ENCODE assay signal across 9 cellular contexts in the genomic region with DNA sequence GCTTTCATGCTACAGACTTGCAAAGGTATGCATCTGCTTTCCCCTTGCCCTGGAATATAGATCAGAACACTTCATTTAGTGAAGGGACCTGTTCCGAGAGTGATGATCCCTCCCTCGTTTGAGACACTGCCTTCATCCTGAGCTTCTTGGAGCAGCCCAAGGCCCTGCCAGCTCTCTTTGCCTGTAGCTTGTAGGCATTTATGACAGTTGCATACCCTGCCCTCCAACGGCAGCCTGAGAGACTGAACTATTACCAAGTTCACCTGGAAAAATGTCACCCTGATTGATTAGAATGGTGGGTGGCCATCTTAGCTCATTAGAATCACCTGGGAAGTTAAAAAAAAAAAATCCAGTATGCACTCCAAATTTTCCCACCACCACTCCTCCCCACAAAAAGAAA. TPM values are rescaled to one million over a fixed set of nuclear protein-coding genes. Genes with fewer than 3 reads are reported as not detected.
DNase-seq lines count a peak whose midpoint lies in the region; ATAC-seq and TF ChIP-seq lines count a peak whose summit lies in the region.
"Had no signal": no experiment of that assay in that cellular context is flagged by ENCODE, and none has a peak within 500 bp of the region (broad histone marks: within the 10 kb centered on the region; RNA-seq: fewer than 3 reads in every experiment).

No MANE protein-coding gene starts in this region.

- no peak overlapping the region for H2AFZ ChIP-seq in SK-N-SH (ENCODE audit: low read depth)

- no peak overlapping the region for H3K27ac Mint-ChIP-seq in activated T-helper 1 cell treated with anti-CD3 and anti-CD28 coated beads, Interleukin-12 subunit alpha, Interleukin-12 subunit beta, Interleukin-2, Interleukin-4 antibody, amounts not matched to agents 30 ng/mL and 10 ng/mL and 1 ng/mL, durations not matched to agents 14 hours and 24 hours and 36 hours

- peaks cover 58% of the 10 kb centered on the region for H3K27me3 Mint-ChIP-seq in activated T-helper 1 cell treated with anti-CD3 and anti-CD28 coated beads, Interleukin-12 subunit alpha, Interleukin-12 subunit beta, Interleukin-2, Interleukin-4 antibody, amounts not matched to agents 30 ng/mL and 10 ng/mL and 1 ng/mL, durations not matched to agents 14 hours and 24 hours and 36 hours (ENCODE audit: insufficient read depth)

- H3K36me3 ChIP-seq in SK-N-SH (replicated peaks in 1 of 2; ENCODE audit: control insufficient read depth in 1 of 2, insufficient read depth in 2 of 2, low read length in 1 of 2) (no peaks in the 10 kb centered on the region), iPS-20b (ENCODE audit: insufficient read depth, low read depth, low read length) (no peaks in the 10 kb centered on the region), stomach (no peaks in the 10 kb centered on the region)
- H3K36me3 ChIP-seq: pancreas had no signal

- intact Hi-C loops in activated T-helper 1 cell treated with anti-CD3 and anti-CD28 coated beads, Interleukin-12 subunit alpha, Interleukin-12 subunit beta, Interleukin-2, Interleukin-4 antibody, amounts not matched to agents 30 ng/mL and 10 ng/mL and 1 ng/mL, durations not matched to agents 14 hours and 24 hours and 36 hours (cut with micrococcal nuclease) = loop anchor here (5.0 kb wide), 1 partner anchor 54 kb away; a partner anchor contains a TSS
- intact Hi-C loops in stomach (cut with DNase I; ENCODE audit: low total_unique reads) = no loop called here

- H3K4me3 ChIP-seq in SK-N-SH (ENCODE audit: low read depth in 2 of 2, low read length in 1 of 2) (peak overlapping the region; percentile 79 to 84; a peak in 2 of 4 replicates), iPS-20b (ENCODE audit: low read length) (peak overlapping the region; percentile 75; the same call in 1 of the 2 replicates), stomach (peak overlapping the region in 1 of 4 donors; percentile 70)

- H3K9ac ChIP-seq in SK-N-SH (no peak overlapping the region), iPS-20b (ENCODE audit: low read depth, low read length) (peak overlapping the region; percentile 46; the same call in 1 of the 2 replicates)

- peaks cover 18% of the 10 kb centered on the region for H3K4me1 Mint-ChIP-seq in activated T-helper 1 cell treated with anti-CD3 and anti-CD28 coated beads, Interleukin-12 subunit alpha, Interleukin-12 subunit beta, Interleukin-2, Interleukin-4 antibody, amounts not matched to agents 30 ng/mL and 10 ng/mL and 1 ng/mL, durations not matched to agents 14 hours and 24 hours and 36 hours (ENCODE audit: low read depth)

- H3F3A ChIP-seq in SK-N-SH (replicated peaks; ENCODE audit: insufficient read depth) = peaks cover 4% of the 10 kb centered on the region

- H3K9me3 ChIP-seq in SK-N-SH (no peaks in the 10 kb centered on the region), iPS-20b (ENCODE audit: insufficient read depth, low read depth, low read length) (no peaks in the 10 kb centered on the region), stomach (no peaks in the 10 kb centered on the region)
- H3K9me3 ChIP-seq: pancreas had no signal

- peak overlapping the region; percentile 99 for H3K4me2 ChIP-seq in SK-N-SH

- 57% methylated on average over 3 of the region's 3 CpGs for WGBS in SK-N-SH (ENCODE audit: low lambda C conversion rate)
- WGBS in stomach, 5 donors = 62 to 74% (median 65%) methylated on average over 3 of the region's 3 CpGs

- CTCF ChIA-PET in SK-N-SH (lab: Yijun Ruan, JAX) = interaction anchor here (1.0 to 5.1 kb wide), 12 partner anchors 11 to 193 kb away, joined by 3 to 44 read pairs (median 6); no protein-coding TSS in a partner anchor

- H3K9me3 Mint-ChIP-seq in activated T-helper 1 cell treated with anti-CD3 and anti-CD28 coated beads, Interleukin-12 subunit alpha, Interleukin-12 subunit beta, Interleukin-2, Interleukin-4 antibody, amounts not matched to agents 30 ng/mL and 10 ng/mL and 1 ng/mL, durations not matched to agents 14 hours and 24 hours and 36 hours = no peaks in the 10 kb centered on the region

- H3K79me2 ChIP-seq in SK-N-SH (ENCODE audit: insufficient read depth) = no peaks in the 10 kb centered on the region

- H3K4me3 Mint-ChIP-seq in activated T-helper 1 cell treated with anti-CD3 and anti-CD28 coated beads, Interleukin-12 subunit alpha, Interleukin-12 subunit beta, Interleukin-2, Interleukin-4 antibody, amounts not matched to agents 30 ng/mL and 10 ng/mL and 1 ng/mL, durations not matched to agents 14 hours and 24 hours and 36 hours = peak overlapping the region; percentile 26

- no peaks in the 10 kb centered on the region for H3K9me2 ChIP-seq in SK-N-SH

- H3K4me1 ChIP-seq in SK-N-SH (ENCODE audit: control insufficient read depth in 1 of 2, insufficient read depth in 2 of 2, low read depth in 1 of 2, low read length in 1 of 2) (peaks cover 0 to 10% of the 10 kb centered on the region in 2 experiments; a peak in 1 of 4 replicates), iPS-20b (ENCODE audit: insufficient read depth, low read length) (peaks cover 6% of the 10 kb centered on the region; the same call in 1 of the 2 replicates), stomach (peaks cover 8 to 28% (median 26%) of the 10 kb centered on the region in 4 donors)
- H3K4me1 ChIP-seq: pancreas had no signal

- no peaks in the 10 kb centered on the region for H4K20me1 ChIP-seq in SK-N-SH (ENCODE audit: insufficient read depth)

- TF ChIP-seq POLR2A in stomach (IDR thresholded peaks at IDR 0.05) = no peak

- TF ChIP-seq RAD21 in SK-N-SH (IDR thresholded peaks at IDR 0.05; ENCODE audit: low read length) = no peak

- POLR2A ChIA-PET in SK-N-SH (lab: Yijun Ruan, JAX) = interaction anchor here (1.0 kb wide), 1 partner anchor 54 kb away, joined by 3 read pairs; no protein-coding TSS in a partner anchor

- TF ChIP-seq CTCF in SK-N-SH (IDR thresholded peaks at IDR 0.05) (no peak), stomach (IDR thresholded peaks at IDR 0.05) (no peak)

- H3K27ac ChIP-seq in SK-N-SH (ENCODE audit: low read depth in 2 of 2, low read length in 1 of 2) = peak overlapping the region in 1 of 2 experiments; percentile 2; a peak in 2 of 4 replicates
- no peak overlapping the region for H3K27ac ChIP-seq in iPS-20b (ENCODE audit: low read length)
- peak overlapping the region in 3 of 5 donors; percentile 17 to 87 (median 74) for H3K27ac ChIP-seq in stomach

- ATAC-seq in SK-N-SH treated with all-trans-retinoic acid at 6 μM for 48 hours (no peak), HG03135 (IDR thresholded peaks at IDR 0.05; ENCODE audit: unreplicated experiment) (no peak)

- no peak for TF ChIP-seq EP300 in SK-N-SH (IDR thresholded peaks at IDR 0.05; ENCODE audit: borderline replicate concordance in 1 of 2, low read depth in 1 of 2, low read length in 1 of 2)
- TF ChIP-seq EP300 in stomach (IDR thresholded peaks at IDR 0.05) = no peak

- no peak for DNase-seq in SK-N-SH
- no peak for DNase-seq in activated T-helper 1 cell treated with anti-CD3 and anti-CD28 coated beads, Interleukin-12 subunit alpha, Interleukin-12 subunit beta, Interleukin-2, Interleukin-4 antibody, amounts not matched to agents 30 ng/mL and 10 ng/mL and 1 ng/mL, durations not matched to agents 14 hours and 24 hours and 36 hours (ENCODE audit: low spot score)
- DNase-seq in stomach = no peak
- no peak for DNase-seq in SIG-M5 treated with dmso at 0.1 percent for 504 hours (lab: John Stamatoyannopoulos, UW; ENCODE audit: unreplicated experiment)
- DNase-seq in OCI-M2 (lab: John Stamatoyannopoulos, UW; ENCODE audit: unreplicated experiment) = no peak

- no peaks in the 10 kb centered on the region for H3K36me3 Mint-ChIP-seq in activated T-helper 1 cell treated with anti-CD3 and anti-CD28 coated beads, Interleukin-12 subunit alpha, Interleukin-12 subunit beta, Interleukin-2, Interleukin-4 antibody, amounts not matched to agents 30 ng/mL and 10 ng/mL and 1 ng/mL, durations not matched to agents 14 hours and 24 hours and 36 hours (ENCODE audit: low read depth)

- H3K27me3 ChIP-seq in SK-N-SH (ENCODE audit: insufficient read depth) (no peaks in the 10 kb centered on the region), iPS-20b (ENCODE audit: insufficient read depth, low read length) (peaks cover 59% of the 10 kb centered on the region), stomach (peaks cover 0 to 26% (median 0%) of the 10 kb centered on the region in 3 donors)
- H3K27me3 ChIP-seq: pancreas had no signal

TF ChIP-seq in SK-N-SH, 30 proteins besides CTCF, POLR2A, EP300 and RAD21 (continues in another document):
- TF ChIP-seq, protein P1, sequence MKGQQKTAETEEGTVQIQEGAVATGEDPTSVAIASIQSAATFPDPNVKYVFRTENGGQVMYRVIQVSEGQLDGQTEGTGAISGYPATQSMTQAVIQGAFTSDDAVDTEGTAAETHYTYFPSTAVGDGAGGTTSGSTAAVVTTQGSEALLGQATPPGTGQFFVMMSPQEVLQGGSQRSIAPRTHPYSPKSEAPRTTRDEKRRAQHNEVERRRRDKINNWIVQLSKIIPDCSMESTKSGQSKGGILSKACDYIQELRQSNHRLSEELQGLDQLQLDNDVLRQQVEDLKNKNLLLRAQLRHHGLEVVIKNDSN (IDR thresholded peaks at IDR 0.05; ENCODE audit: borderline replicate concordance, low read depth) = no peak
- no peak for TF ChIP-seq TCF12 (IDR thresholded peaks at IDR 0.05)

RNA-seq across cellular contexts. Expression of a gene that starts 1.5 kb away (rescaled TPM):
- polyA plus RNA-seq in SK-N-SH (2012; rRNA removed) (50.9 and 83.1 TPM in 2 replicates), stomach (1 to 10 TPM; 3.5 to 5.1 (median 4.9) TPM)
- 35.5 and 39.3 TPM in 2 replicates for polyA plus RNA-seq in SK-N-SH (2012; cell fraction: cytosol; rRNA removed)
- polyA plus RNA-seq in SK-N-SH (2012; cell fraction: nucleus; rRNA removed) = 293 and 319 TPM in 2 replicates
- 47.8 and 50.6 TPM in 2 replicates for total RNA-seq in activated T-helper 1 cell treated with anti-CD3 and anti-CD28 coated beads, Interleukin-12 subunit alpha, Interleukin-12 subunit beta, Interleukin-2, Interleukin-4 antibody, amounts not matched to agents 30 ng/mL and 10 ng/mL and 1 ng/mL, durations not matched to agents 14 hours and 24 hours and 36 hours
- 100 to 1,000 TPM in 1 of 5 donors, 10 to 100 TPM in 4; 17.5 to 130 (median 37.3) TPM for total RNA-seq in stomach

RNA-seq across cellular contexts. Expression of a gene that starts 54.9 kb away (rescaled TPM):
- 13.0 and 17.5 TPM in 2 replicates for polyA plus RNA-seq in SK-N-SH (2012; rRNA removed)
- 7.8 and 12.2 TPM in 2 replicates for polyA plus RNA-seq in SK-N-SH (2012; cell fraction: cytosol; rRNA removed)
- polyA plus RNA-seq in SK-N-SH (2012; cell fraction: nucleus; rRNA removed) = 15.3 and 16.2 TPM in 2 replicates
- total RNA-seq in activated T-helper 1 cell treated with anti-CD3 and anti-CD28 coated beads, Interleukin-12 subunit alpha, Interleukin-12 subunit beta, Interleukin-2, Interleukin-4 antibody, amounts not matched to agents 30 ng/mL and 10 ng/mL and 1 ng/mL, durations not matched to agents 14 hours and 24 hours and 36 hours = 50.0 and 54.4 TPM in 2 replicates
- total RNA-seq in stomach = 100 to 1,000 TPM in 1 of 5 donors, 10 to 100 TPM in 4; 11.7 to 564 (median 17.9) TPM
- polyA plus RNA-seq in stomach = 10 to 100 TPM in 2 of 3 donors, 1 to 10 TPM in 1; 6.7 to 20.5 (median 12.7) TPM
